Comparison of ENCODE assay signal across 22 cellular contexts in genomic region chr10:4813496-4813895, GRCh38. TPM values are rescaled to one million over a fixed set of nuclear protein-coding genes. Genes with fewer than 3 reads are reported as not detected.
"Had no signal": no experiment of that assay in that cellular context is flagged by ENCODE, and none has a peak within 500 bp of the region (broad histone marks: within the 10 kb centered on the region; RNA-seq: fewer than 3 reads in every experiment).

No MANE protein-coding gene starts in this region.

- H3K27me3 ChIP-seq: breast epithelium, esophagus muscularis mucosa, tibial nerve had no signal

- H3K36me3 ChIP-seq: breast epithelium, esophagus muscularis mucosa, left ventricle myocardium inferior, tibial nerve had no signal

- H3K4me3 Mint-ChIP-seq: activated CD4-positive, alpha-beta T cell treated with anti-CD3 and anti-CD28 coated beads, Interleukin-2, amount 10 ng/mL, durations not matched to agents 24 days and 14 days; activated CD8-positive, alpha-beta T cell treated with anti-CD3 and anti-CD28 coated beads for 36 hours; activated naive CD8-positive, alpha-beta T cell treated with anti-CD3 and anti-CD28 coated beads, Interleukin-2, amount 10 ng/mL, durations not matched to agents 7 days and 5 days; activated T-helper 17 cell treated with anti-CD3 and anti-CD28 coated beads, Interleukin-2, amount 50 U/mL, for 72 hours; T-cell had no signal

- H3K27ac Mint-ChIP-seq: activated CD4-positive, alpha-beta T cell treated with anti-CD3 and anti-CD28 coated beads, Interleukin-2, amount 10 ng/mL, durations not matched to agents 24 days and 14 days; activated CD8-positive, alpha-beta T cell treated with anti-CD3 and anti-CD28 coated beads for 36 hours; activated naive CD8-positive, alpha-beta T cell treated with anti-CD3 and anti-CD28 coated beads, Interleukin-2, amount 10 ng/mL, durations not matched to agents 7 days and 5 days; activated T-helper 17 cell treated with anti-CD3 and anti-CD28 coated beads, Interleukin-2, amount 50 U/mL, for 72 hours; T-cell had no signal

- H3K9me3 Mint-ChIP-seq: activated CD4-positive, alpha-beta T cell treated with anti-CD3 and anti-CD28 coated beads, Interleukin-2, amount 10 ng/mL, durations not matched to agents 24 days and 14 days; activated CD8-positive, alpha-beta T cell treated with anti-CD3 and anti-CD28 coated beads for 36 hours; activated naive CD8-positive, alpha-beta T cell treated with anti-CD3 and anti-CD28 coated beads, Interleukin-2, amount 10 ng/mL, durations not matched to agents 7 days and 5 days; activated T-helper 17 cell treated with anti-CD3 and anti-CD28 coated beads, Interleukin-2, amount 50 U/mL, for 72 hours; T-cell had no signal

- H3K36me3 Mint-ChIP-seq: activated naive CD8-positive, alpha-beta T cell treated with anti-CD3 and anti-CD28 coated beads, Interleukin-2, amount 10 ng/mL, durations not matched to agents 7 days and 5 days; T-cell had no signal

- H3K4me1 ChIP-seq: breast epithelium had no signal

- DNase-seq: activated CD4-positive, CD25-positive, alpha-beta regulatory T cell; activated CD8-positive, alpha-beta T cell treated with anti-CD3 and anti-CD28 coated beads for 36 hours; activated naive CD4-positive, alpha-beta T cell treated with Interleukin-2 at 50 U/mL for 16 hours; activated naive CD8-positive, alpha-beta T cell treated with anti-CD3 and anti-CD28 coated beads, Interleukin-2, amount 10 ng/mL, durations not matched to agents 7 days and 5 days; activated T-cell treated with anti-CD3 and anti-CD28 coated beads, Interleukin-2, amount 50 U/mL, for 1 hour; cerebellar nuclear complex; effector CD4-positive, alpha-beta T cell; kidney; left ventricle myocardium inferior; occipital lobe; retina; stimulated activated naive CD8-positive, alpha-beta T cell treated with anti-CD3 and anti-CD28 coated beads, Interleukin-15, Interleukin-2, amounts not matched to agents 100 U/mL and 50 U/mL, for 24 hours; T-cell; T-helper 9 cell had no signal

- FAIRE-seq: kidney, urothelium cell line had no signal

- H3K9me3 ChIP-seq: breast epithelium, esophagus muscularis mucosa, left ventricle myocardium inferior, tibial nerve had no signal

- H3K4me3 ChIP-seq: breast epithelium, esophagus muscularis mucosa, left ventricle myocardium inferior, tibial nerve had no signal

- H3K27ac ChIP-seq: breast epithelium, esophagus muscularis mucosa, left ventricle myocardium inferior, tibial nerve had no signal

- ATAC-seq: activated CD8-positive, alpha-beta T cell treated with anti-CD3 and anti-CD28 coated beads for 36 hours; stimulated activated naive CD8-positive, alpha-beta T cell treated with anti-CD3 and anti-CD28 coated beads, Interleukin-15, Interleukin-2, amounts not matched to agents 100 U/mL and 50 U/mL, for 24 hours; T-cell had no signal

- H3K4me1 Mint-ChIP-seq: activated naive CD8-positive, alpha-beta T cell treated with anti-CD3 and anti-CD28 coated beads, Interleukin-2, amount 10 ng/mL, durations not matched to agents 7 days and 5 days; activated T-helper 17 cell treated with anti-CD3 and anti-CD28 coated beads, Interleukin-2, amount 50 U/mL, for 72 hours; T-cell had no signal

RNA-seq across cellular contexts. Expression of gene AKR1E2, which starts 12.5 kb away (rescaled TPM):
- total RNA-seq: myocyte had no signal
- polyA plus RNA-seq: neural cell had no signal
